Comparison of ENCODE assay signal across 21 cellular contexts in the genomic region with DNA sequence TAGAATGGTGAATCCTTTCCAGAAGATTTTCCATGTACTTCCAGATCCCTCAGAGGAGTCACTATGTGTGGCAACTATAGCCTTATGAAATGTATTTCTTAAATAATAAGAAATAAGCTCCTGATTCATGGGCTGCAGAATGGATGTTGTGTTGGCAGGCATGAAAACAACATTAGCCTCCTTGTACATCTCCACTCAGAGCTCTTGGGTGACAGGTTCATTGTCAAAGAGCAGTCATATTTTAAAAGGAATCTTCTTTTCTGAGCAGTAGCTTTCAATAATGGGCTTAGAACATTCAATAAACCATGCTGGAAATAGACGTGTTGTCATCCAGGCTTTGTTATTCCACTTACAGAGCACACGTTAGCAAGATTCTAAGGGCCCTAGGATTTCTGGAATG.
"Had no signal": no experiment of that assay in that cellular context is flagged by ENCODE, and none has a peak within 500 bp of the region (broad histone marks: within the 10 kb centered on the region; RNA-seq: fewer than 3 reads in every experiment).

No MANE protein-coding gene starts in this region.

- H3K4me3 ChIP-seq: MG63, SJSA1, SK-N-MC had no signal

- H3K9me3 ChIP-seq: MG63, SJSA1 had no signal

- H3K27me3 ChIP-seq: MG63, SJSA1 had no signal

- ATAC-seq: HepG2 had no signal

- H3K27ac ChIP-seq: SJSA1, SK-N-MC had no signal

- DNase-seq: Karpas-422, KG1, NCI-H1092, NCI-H1105 treated with DMSO at 0.1 percent for 48 hours, NCI-H1417 treated with DMSO at 0.1 percent for 48 hours, NCI-H146, NCI-H1694 treated with DMSO at 0.1 percent for 48 hours, NCI-H1930, NCI-H2081, NCI-H2107, NCI-H2227 treated with DMSO at 0.1 percent for 48 hours, NCI-H524 treated with DMSO at 0.1 percent for 48 hours, NCI-H69, NCI-H774, Right ventricle myocardium superior, RPMI8226, SIG-M5 had no signal

- H3K4me1 ChIP-seq: SJSA1 had no signal

- H3K36me3 ChIP-seq: MG63, SJSA1 had no signal
